Comparison of ENCODE assay signal across 35 cellular contexts in genomic region chrX:136476501-136476900, GRCh38. TPM values are rescaled to one million over a fixed set of nuclear protein-coding genes. Genes with fewer than 3 reads are reported as not detected.
"Had no signal": no experiment of that assay in that cellular context is flagged by ENCODE, and none has a peak within 500 bp of the region (broad histone marks: within the 10 kb centered on the region; RNA-seq: fewer than 3 reads in every experiment).

No MANE protein-coding gene starts in this region.

- H3K27ac ChIP-seq: lower lobe of right lung, pancreas, right atrium auricular region, right lobe of liver, tibial nerve, upper lobe of left lung, vagina had no signal

- H3K27me3 ChIP-seq: pancreas, right atrium auricular region, right lobe of liver, upper lobe of left lung, vagina had no signal

- H3K4me1 ChIP-seq: lower lobe of right lung, pancreas, right atrium auricular region, right lobe of liver, tibial nerve, upper lobe of left lung, vagina had no signal

- H3K36me3 ChIP-seq: lower lobe of right lung, pancreas, right atrium auricular region, right lobe of liver, tibial nerve, upper lobe of left lung, vagina had no signal

- H3K4me3 ChIP-seq: lower lobe of right lung, pancreas, right atrium auricular region, right lobe of liver, smooth muscle cell, tibial nerve, upper lobe of left lung, vagina had no signal

- H3K9me3 ChIP-seq: lower lobe of right lung, pancreas, right atrium auricular region, right lobe of liver, tibial nerve, upper lobe of left lung, vagina had no signal

- DNase-seq: hippocampal formation; kidney glomerular epithelial cell; left cardiac atrium; left ventricle myocardium superior; lower lobe of right lung; mammary epithelial cell; mesenchymal stem cell; naive thymus-derived CD8-positive, alpha-beta T cell; nucleus accumbens; pancreas; right lobe of liver; stimulated activated CD4-positive, alpha-beta T cell treated with anti-CD3 and anti-CD28 coated beads, Interleukin-1b, Interleukin-23, amount 100 ng/mL, for 48 hours; stimulated activated CD4-positive, alpha-beta T cell treated with anti-CD3 and anti-CD28 coated beads, Interleukin-2, amount 100 ng/mL, for 48 hours; stimulated activated CD4-positive, alpha-beta T cell treated with anti-CD3 and anti-CD28 coated beads, Interleukin-4, amount 100 ng/mL, for 4 hours; stimulated activated CD8-positive, alpha-beta memory T cell treated with anti-CD3 and anti-CD28 coated beads, Interleukin-4, amount 100 ng/mL, for 48 hours; stimulated activated naive CD4-positive, alpha-beta T cell treated with Interleukin-2 at 50 U/mL for 16 hours; stimulated activated naive CD8-positive, alpha-beta T cell treated with anti-CD3 and anti-CD28 coated beads, Interleukin-15, amount 100 ng/mL, for 72 hours; substantia nigra; upper lobe of left lung had no signal

- ATAC-seq: left cardiac atrium; left lobe of liver; left ventricle myocardium superior; lower lobe of right lung; naive thymus-derived CD8-positive, alpha-beta T cell; pancreas; stimulated activated memory B cell treated with anti-CD40 and anti-IgM and Interleukin-4, amounts not matched to agents 10 μg/mL and 1 μg/mL and 100 μg/mL, for 72 hours; stimulated activated naive CD8-positive, alpha-beta T cell treated with anti-CD3 and anti-CD28 coated beads, Interleukin-15, amount 100 ng/mL, for 72 hours had no signal

RNA-seq across cellular contexts. Expression of gene BRS3, which starts 11.2 kb away (rescaled TPM):
- total RNA-seq: left cardiac atrium; left lobe of liver; left ventricle myocardium superior; lower lobe of right lung; mammary epithelial cell; mucosa of gallbladder; naive thymus-derived CD8-positive, alpha-beta T cell; neural crest cell; osteoblast; posterior vena cava; pulmonary artery endothelial cell; right atrium auricular region; right lobe of liver; skeletal muscle tissue; smooth muscle cell; tibial nerve; upper lobe of left lung; urinary bladder; vagina had no signal
- polyA plus RNA-seq: keratinocyte; mammary epithelial cell; naive thymus-derived CD8-positive, alpha-beta T cell; smooth muscle cell had no signal

RNA-seq across cellular contexts. Expression of gene VGLL1, which starts 55.5 kb away (rescaled TPM):
- total RNA-seq: left cardiac atrium; left lobe of liver; left ventricle myocardium superior; lower lobe of right lung; naive thymus-derived CD8-positive, alpha-beta T cell; neural crest cell; osteoblast; posterior vena cava; pulmonary artery endothelial cell; renal cortical epithelial cell; right atrium auricular region; right lobe of liver; skeletal muscle tissue; temporal lobe; tibial nerve; vagina had no signal
- polyA plus RNA-seq: naive thymus-derived CD8-positive, alpha-beta T cell had no signal
